1 cellular context compared by ENCODE assay signal in the genomic region with DNA sequence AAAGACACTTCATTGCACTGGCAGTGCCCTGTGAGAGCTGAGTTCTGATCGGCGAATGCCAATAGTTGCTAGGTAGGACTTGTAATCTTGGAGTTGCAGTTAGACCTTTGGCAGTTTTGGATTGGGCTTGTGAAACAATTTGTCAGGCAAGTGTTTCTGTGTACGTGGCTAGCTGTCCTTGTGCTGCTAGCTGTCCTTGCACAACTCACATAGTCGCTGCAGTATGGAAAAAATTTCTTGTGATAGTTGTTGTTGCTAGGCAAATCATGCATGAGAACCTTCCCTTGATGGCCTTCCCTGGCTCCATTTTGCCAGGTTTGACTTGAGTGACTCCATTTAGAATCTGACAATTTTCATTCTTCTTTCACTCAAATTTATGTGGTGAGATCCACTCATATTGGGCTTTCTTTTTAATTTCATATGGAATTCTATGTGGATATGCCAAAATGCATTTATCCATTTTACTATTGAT.
TF ChIP-seq lines count a peak whose summit lies in the region.

No MANE protein-coding gene starts in this region.

TF ChIP-seq in liver, 16 proteins besides CTCF, POLR2A, EP300 and RAD21 (continued from another document):
- TF ChIP-seq, protein P1, sequence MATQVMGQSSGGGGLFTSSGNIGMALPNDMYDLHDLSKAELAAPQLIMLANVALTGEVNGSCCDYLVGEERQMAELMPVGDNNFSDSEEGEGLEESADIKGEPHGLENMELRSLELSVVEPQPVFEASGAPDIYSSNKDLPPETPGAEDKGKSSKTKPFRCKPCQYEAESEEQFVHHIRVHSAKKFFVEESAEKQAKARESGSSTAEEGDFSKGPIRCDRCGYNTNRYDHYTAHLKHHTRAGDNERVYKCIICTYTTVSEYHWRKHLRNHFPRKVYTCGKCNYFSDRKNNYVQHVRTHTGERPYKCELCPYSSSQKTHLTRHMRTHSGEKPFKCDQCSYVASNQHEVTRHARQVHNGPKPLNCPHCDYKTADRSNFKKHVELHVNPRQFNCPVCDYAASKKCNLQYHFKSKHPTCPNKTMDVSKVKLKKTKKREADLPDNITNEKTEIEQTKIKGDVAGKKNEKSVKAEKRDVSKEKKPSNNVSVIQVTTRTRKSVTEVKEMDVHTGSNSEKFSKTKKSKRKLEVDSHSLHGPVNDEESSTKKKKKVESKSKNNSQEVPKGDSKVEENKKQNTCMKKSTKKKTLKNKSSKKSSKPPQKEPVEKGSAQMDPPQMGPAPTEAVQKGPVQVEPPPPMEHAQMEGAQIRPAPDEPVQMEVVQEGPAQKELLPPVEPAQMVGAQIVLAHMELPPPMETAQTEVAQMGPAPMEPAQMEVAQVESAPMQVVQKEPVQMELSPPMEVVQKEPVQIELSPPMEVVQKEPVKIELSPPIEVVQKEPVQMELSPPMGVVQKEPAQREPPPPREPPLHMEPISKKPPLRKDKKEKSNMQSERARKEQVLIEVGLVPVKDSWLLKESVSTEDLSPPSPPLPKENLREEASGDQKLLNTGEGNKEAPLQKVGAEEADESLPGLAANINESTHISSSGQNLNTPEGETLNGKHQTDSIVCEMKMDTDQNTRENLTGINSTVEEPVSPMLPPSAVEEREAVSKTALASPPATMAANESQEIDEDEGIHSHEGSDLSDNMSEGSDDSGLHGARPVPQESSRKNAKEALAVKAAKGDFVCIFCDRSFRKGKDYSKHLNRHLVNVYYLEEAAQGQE (IDR thresholded peaks at IDR 0.05), result peak; percentile 57
- TF ChIP-seq GABPA (IDR thresholded peaks at IDR 0.05 in 1 of 2, conservative IDR thresholded peaks at IDR 0.05 in 1 of 2) (no peak), YY1 (IDR thresholded peaks at IDR 0.05) (peak; percentile 88), HNF4A (conservative IDR thresholded peaks at IDR 0.05) (peak; percentile 83 to 90)
- TF ChIP-seq, protein P2, sequence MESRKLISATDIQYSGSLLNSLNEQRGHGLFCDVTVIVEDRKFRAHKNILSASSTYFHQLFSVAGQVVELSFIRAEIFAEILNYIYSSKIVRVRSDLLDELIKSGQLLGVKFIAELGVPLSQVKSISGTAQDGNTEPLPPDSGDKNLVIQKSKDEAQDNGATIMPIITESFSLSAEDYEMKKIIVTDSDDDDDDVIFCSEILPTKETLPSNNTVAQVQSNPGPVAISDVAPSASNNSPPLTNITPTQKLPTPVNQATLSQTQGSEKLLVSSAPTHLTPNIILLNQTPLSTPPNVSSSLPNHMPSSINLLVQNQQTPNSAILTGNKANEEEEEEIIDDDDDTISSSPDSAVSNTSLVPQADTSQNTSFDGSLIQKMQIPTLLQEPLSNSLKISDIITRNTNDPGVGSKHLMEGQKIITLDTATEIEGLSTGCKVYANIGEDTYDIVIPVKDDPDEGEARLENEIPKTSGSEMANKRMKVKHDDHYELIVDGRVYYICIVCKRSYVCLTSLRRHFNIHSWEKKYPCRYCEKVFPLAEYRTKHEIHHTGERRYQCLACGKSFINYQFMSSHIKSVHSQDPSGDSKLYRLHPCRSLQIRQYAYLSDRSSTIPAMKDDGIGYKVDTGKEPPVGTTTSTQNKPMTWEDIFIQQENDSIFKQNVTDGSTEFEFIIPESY (IDR thresholded peaks at IDR 0.05), result peak; percentile 82
- TF ChIP-seq, protein P3, sequence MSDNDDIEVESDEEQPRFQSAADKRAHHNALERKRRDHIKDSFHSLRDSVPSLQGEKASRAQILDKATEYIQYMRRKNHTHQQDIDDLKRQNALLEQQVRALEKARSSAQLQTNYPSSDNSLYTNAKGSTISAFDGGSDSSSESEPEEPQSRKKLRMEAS (IDR thresholded peaks at IDR 0.05), result peak; percentile 73
- TF ChIP-seq, protein P4, sequence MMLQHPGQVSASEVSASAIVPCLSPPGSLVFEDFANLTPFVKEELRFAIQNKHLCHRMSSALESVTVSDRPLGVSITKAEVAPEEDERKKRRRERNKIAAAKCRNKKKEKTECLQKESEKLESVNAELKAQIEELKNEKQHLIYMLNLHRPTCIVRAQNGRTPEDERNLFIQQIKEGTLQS (IDR thresholded peaks at IDR 0.05), result no peak
